14 cellular contexts compared by ENCODE assay signal in genomic region chr9:38079410-38080105, GRCh38. TPM values are rescaled to one million over a fixed set of nuclear protein-coding genes. Genes with fewer than 3 reads are reported as not detected.
DNase-seq lines count a peak whose midpoint lies in the region; ATAC-seq, FAIRE-seq and TF ChIP-seq lines count a peak whose summit lies in the region.
"Had no signal": no experiment of that assay in that cellular context is flagged by ENCODE, and none has a peak within 500 bp of the region (broad histone marks: within the 10 kb centered on the region; RNA-seq: fewer than 3 reads in every experiment).

No MANE protein-coding gene starts in this region.

- H3K27ac ChIP-seq in left ventricle myocardium inferior (replicated peaks) (no peak overlapping the region), lung (ENCODE audit: low read depth in 1 of 2, low read length in 1 of 2) (no peak overlapping the region)

- no peaks in the 10 kb centered on the region for H3K36me3 ChIP-seq in left ventricle myocardium inferior
- H3K36me3 ChIP-seq in lung (ENCODE audit: control insufficient read depth in 2 of 2, insufficient read depth in 2 of 2, low read length in 2 of 2) = no peaks in the 10 kb centered on the region

- H3K27me3 ChIP-seq in left ventricle myocardium inferior (ENCODE audit: low read depth) = no peaks in the 10 kb centered on the region
- H3K27me3 ChIP-seq in lung (ENCODE audit: control insufficient read depth, insufficient read depth) = no peaks in the 10 kb centered on the region

- intact Hi-C loops in Right ventricle myocardium superior (cut with DNase I) (no loop called here), left ventricle myocardium inferior (cut with micrococcal nuclease) (loop anchor here (10.0 kb wide), 1 partner anchor 85 kb away; no protein-coding TSS in a partner anchor)

- H3K4me3 ChIP-seq in left ventricle myocardium inferior (no peak overlapping the region), astrocyte of the spinal cord (ENCODE audit: low read depth, low read length) (no peak overlapping the region), lung (no peak overlapping the region)

- H3K4me1 ChIP-seq in left ventricle myocardium inferior (peaks cover 23% of the 10 kb centered on the region), lung (ENCODE audit: control insufficient read depth in 2 of 2, insufficient read depth in 2 of 2, low read length in 2 of 2) (no peaks in the 10 kb centered on the region)

- TF ChIP-seq CTCF in left ventricle myocardium inferior (IDR thresholded peaks at IDR 0.05; ENCODE audit: borderline replicate concordance) (no peak), astrocyte of the spinal cord (IDR thresholded peaks at IDR 0.05; ENCODE audit: low read depth, low read length) (no peak), lung (IDR thresholded peaks at IDR 0.05; ENCODE audit: control extremely low read depth, extremely low read depth) (no peak)

- 59 to 62% methylated on average over 12 of the region's 12 CpGs for WGBS in lung, 2 donors

- in situ Hi-C loops in astrocyte of the spinal cord (cut with HindIII; ENCODE audit: low sequenced_read_pairs) = no loop called here

- ATAC-seq in Right ventricle myocardium superior (ENCODE audit: poor library complexity) (no peak), lung (ENCODE audit: insufficient read depth, low FRiP score) (no peak), GM19452 (IDR thresholded peaks at IDR 0.05; ENCODE audit: unreplicated experiment) (no peak), GM21423 (IDR thresholded peaks at IDR 0.05; ENCODE audit: unreplicated experiment) (no peak), HG03095 (IDR thresholded peaks at IDR 0.05; ENCODE audit: unreplicated experiment) (no peak)
- ATAC-seq: activated CD8-positive, alpha-beta T cell treated with anti-CD3 and anti-CD28 coated beads for 36 hours; stimulated activated naive B cell treated with anti-CD40 and anti-IgM and Interleukin-4, amounts not matched to agents 10 μg/mL and 1 μg/mL and 100 μg/mL, for 72 hours had no signal

- DNase-seq in Right ventricle myocardium superior (peak; percentile 63), left ventricle myocardium inferior (no peak), astrocyte of the spinal cord (ENCODE audit: low read depth, low spot score) (peak; percentile 64), lung (ENCODE audit: low spot score) (peak; percentile 38), urothelium cell line (ENCODE audit: low spot score) (peak; percentile 24)
- DNase-seq: activated CD8-positive, alpha-beta T cell treated with anti-CD3 and anti-CD28 coated beads for 36 hours; activated naive CD8-positive, alpha-beta T cell treated with anti-CD3 and anti-CD28 coated beads for 36 hours; effector CD4-positive, alpha-beta T cell; naive B cell; NCI-H510A treated with DMSO at 0.1 percent for 48 hours; stimulated activated naive B cell treated with anti-CD40 and anti-IgM and Interleukin-4, amounts not matched to agents 10 μg/mL and 1 μg/mL and 100 μg/mL, for 72 hours had no signal

- no peak for FAIRE-seq in urothelium cell line (lab: Jason Lieb, UNC)

- H3K9me3 ChIP-seq in left ventricle myocardium inferior (replicated peaks) (no peaks in the 10 kb centered on the region), lung (ENCODE audit: control insufficient read depth in 2 of 2, insufficient read depth in 1 of 2, low read length in 1 of 2) (no peaks in the 10 kb centered on the region)

RNA-seq across cellular contexts. Expression of gene SHB, which starts 10.5 kb away (rescaled TPM):
- total RNA-seq in Right ventricle myocardium superior (15.0 TPM), left ventricle myocardium inferior (19.4 TPM), lung (10 to 100 TPM; 14.8 to 32.3 TPM)
- polyA plus RNA-seq in lung = 10 to 100 TPM; 10.8 to 13.9 TPM
